ENCODE assay signal across 13 cellular contexts in the genomic region with DNA sequence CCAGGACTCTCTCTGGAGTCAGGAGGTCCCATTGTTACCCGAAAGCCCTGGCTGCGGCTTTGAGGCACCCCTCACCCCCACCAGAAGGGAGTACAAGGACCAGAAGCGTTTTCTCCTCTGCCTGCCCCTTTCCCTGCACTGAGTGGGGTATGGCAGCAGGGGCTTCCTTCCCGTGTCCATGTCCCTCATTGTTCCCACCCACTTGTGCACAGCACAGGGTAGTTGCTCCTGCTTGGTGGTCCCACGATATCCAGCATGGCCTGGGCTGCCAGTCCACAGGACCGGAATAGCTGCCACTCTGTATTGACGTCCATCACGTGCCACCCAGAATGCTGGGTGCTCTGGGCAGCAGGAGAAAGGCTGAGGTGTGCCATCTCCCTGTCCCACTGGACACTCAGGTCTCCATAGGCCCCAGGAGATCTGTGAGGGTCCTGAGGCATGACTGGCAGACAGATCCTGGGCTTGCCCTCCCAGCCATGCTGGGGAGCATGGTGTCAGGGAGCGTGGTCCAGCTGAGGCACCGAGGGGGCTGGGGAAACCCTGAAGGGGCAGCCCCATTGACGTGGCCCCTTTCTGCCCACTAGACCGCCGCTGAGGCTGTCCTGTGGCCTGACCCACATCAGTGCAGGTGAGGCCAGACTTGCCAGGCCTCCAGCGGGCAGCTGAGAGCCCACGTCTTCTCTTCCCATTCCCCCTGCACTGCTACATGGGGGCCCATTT.
"Had no signal": no experiment of that assay in that cellular context is flagged by ENCODE, and none has a peak within 500 bp of the region (broad histone marks: within the 10 kb centered on the region; RNA-seq: fewer than 3 reads in every experiment).

No MANE protein-coding gene starts in this region.

- H3K36me3 ChIP-seq: neutrophil had no signal

- H3K4me3 ChIP-seq: heart right ventricle, lower lobe of right lung, upper lobe of left lung had no signal

- H3K9me3 ChIP-seq: heart right ventricle, lower lobe of right lung, neutrophil, upper lobe of left lung had no signal

- H3K27ac Mint-ChIP-seq: activated CD4-positive, alpha-beta T cell treated with anti-CD3 and anti-CD28 coated beads, Interleukin-2, amount 10 ng/mL, durations not matched to agents 7 days and 5 days; activated naive CD8-positive, alpha-beta T cell treated with anti-CD3 and anti-CD28 coated beads, Interleukin-2, amount 10 ng/mL, durations not matched to agents 7 days and 5 days; mesothelial cell of epicardium; T-helper 1 cell treated with Interleukin-12 subunit alpha and Interleukin-12 subunit beta and Interleukin-4 antibody, amounts not matched to agents 30 μg/mL and 1 μg/mL, for 36 hours had no signal

- H3K27me3 ChIP-seq: heart right ventricle, neutrophil, upper lobe of left lung had no signal

- H3K27ac ChIP-seq: lower lobe of right lung, neutrophil had no signal

- ATAC-seq: sciatic nerve had no signal

- H3K4me3 Mint-ChIP-seq: activated CD4-positive, alpha-beta T cell treated with anti-CD3 and anti-CD28 coated beads, Interleukin-2, amount 10 ng/mL, durations not matched to agents 7 days and 5 days; activated naive CD8-positive, alpha-beta T cell treated with anti-CD3 and anti-CD28 coated beads, Interleukin-2, amount 10 ng/mL, durations not matched to agents 7 days and 5 days; mesothelial cell of epicardium; T-helper 1 cell treated with Interleukin-12 subunit alpha and Interleukin-12 subunit beta and Interleukin-4 antibody, amounts not matched to agents 30 μg/mL and 1 μg/mL, for 36 hours had no signal

- DNase-seq: activated CD4-positive, alpha-beta T cell treated with anti-CD3 and anti-CD28 coated beads, Interleukin-2, amount 10 ng/mL, durations not matched to agents 7 days and 5 days; activated CD4-positive, CD25-positive, alpha-beta regulatory T cell; activated naive CD8-positive, alpha-beta T cell treated with anti-CD3 and anti-CD28 coated beads, Interleukin-2, amount 10 ng/mL, durations not matched to agents 7 days and 5 days; foreskin melanocyte; heart right ventricle; lower lobe of right lung; stimulated activated CD4-positive, alpha-beta T cell treated with anti-CD3 and anti-CD28 coated beads, Interleukin-12 subunit alpha, Interleukin-12 subunit beta, amount 100 ng/mL, for 4 hours; stimulated activated naive CD4-positive, alpha-beta T cell treated with Interleukin-2 at 50 U/mL for 16 hours had no signal

- H3K27me3 Mint-ChIP-seq: activated CD4-positive, alpha-beta T cell treated with anti-CD3 and anti-CD28 coated beads, Interleukin-2, amount 10 ng/mL, durations not matched to agents 7 days and 5 days; activated naive CD8-positive, alpha-beta T cell treated with anti-CD3 and anti-CD28 coated beads, Interleukin-2, amount 10 ng/mL, durations not matched to agents 7 days and 5 days had no signal

- H3K9me3 Mint-ChIP-seq: mesothelial cell of epicardium; T-helper 1 cell treated with Interleukin-12 subunit alpha and Interleukin-12 subunit beta and Interleukin-4 antibody, amounts not matched to agents 30 μg/mL and 1 μg/mL, for 36 hours had no signal

- H3K4me1 Mint-ChIP-seq: activated CD4-positive, alpha-beta T cell treated with anti-CD3 and anti-CD28 coated beads, Interleukin-2, amount 10 ng/mL, durations not matched to agents 7 days and 5 days; mesothelial cell of epicardium had no signal
